In genomic region chr7:87933953-87934698, GRCh38 we compare ENCODE assay signal across 1 cellular context.
TF ChIP-seq lines count a peak whose summit lies in the region.

Gene ADAM22, plus strand, starts transcription at chr7:87934251. Its CDS starts 215 bp downstream, at chr7:87934466.

TF ChIP-seq in HepG2, 621 proteins besides CTCF, POLR2A, EP300 and RAD21 (continued from another document and continues in another):
- TF ChIP-seq ZNF276 (CRISPR knock-in tag; IDR thresholded peaks at IDR 0.05; ENCODE audit: low read depth) (0 out of 2 replicates have a peak, but pooled peaks have one; percentile 26), PRDM15 (CRISPR knock-in tag; IDR thresholded peaks at IDR 0.05) (no peak), ZNF616 (CRISPR knock-in tag; IDR thresholded peaks at IDR 0.05; ENCODE audit: low read depth) (no peak), BCL3 (CRISPR knock-in tag; IDR thresholded peaks at IDR 0.05) (no peak), FOSL2 (CRISPR knock-in tag; IDR thresholded peaks at IDR 0.05) (no peak), KLF13 (CRISPR knock-in tag; IDR thresholded peaks at IDR 0.05) (no peak), TFDP2 (CRISPR knock-in tag; IDR thresholded peaks at IDR 0.05) (peak; percentile 69), STAG1 (CRISPR knock-in tag; IDR thresholded peaks at IDR 0.05) (peak; percentile 44), ZNF552 (CRISPR knock-in tag; IDR thresholded peaks at IDR 0.05; ENCODE audit: borderline replicate concordance) (no peak), GATAD1 (CRISPR knock-in tag; IDR thresholded peaks at IDR 0.05) (no peak), ZNF629 (CRISPR knock-in tag; conservative IDR thresholded peaks at IDR 0.05) (no peak; the same call in 1 of the 2 replicates), MYNN (CRISPR knock-in tag; IDR thresholded peaks at IDR 0.05; ENCODE audit: low read depth) (no peak), MEIS1 (CRISPR knock-in tag; IDR thresholded peaks at IDR 0.05; ENCODE audit: borderline replicate concordance) (no peak; the same call in 1 of the 2 replicates), MTF2 (CRISPR knock-in tag; IDR thresholded peaks at IDR 0.05; ENCODE audit: borderline replicate concordance) (0 out of 2 replicates have a peak, but pooled peaks have one; percentile 86), ZBTB40 (IDR thresholded peaks at IDR 0.05) (no peak), ZBTB40 (CRISPR knock-in tag; IDR thresholded peaks at IDR 0.05) (peak; percentile 77), SCMH1 (CRISPR knock-in tag; IDR thresholded peaks at IDR 0.05; ENCODE audit: borderline replicate concordance) (no peak), ZNF761 (CRISPR knock-in tag; conservative IDR thresholded peaks at IDR 0.05) (no peak; the same call in 1 of the 2 replicates), ZNF138 (CRISPR knock-in tag; IDR thresholded peaks at IDR 0.05; ENCODE audit: low read depth) (0 out of 2 replicates have a peak, but pooled peaks have one; percentile 62), ZBTB14 (CRISPR knock-in tag; IDR thresholded peaks at IDR 0.05) (peak; percentile 98), ZNF350 (CRISPR knock-in tag; IDR thresholded peaks at IDR 0.05; ENCODE audit: borderline replicate concordance, low read depth) (0 out of 2 replicates have a peak, but pooled peaks have one; percentile 32), ZNF576 (CRISPR knock-in tag; IDR thresholded peaks at IDR 0.05) (no peak), ARNT (IDR thresholded peaks at IDR 0.05) (no peak), SNAI1 (CRISPR knock-in tag; IDR thresholded peaks at IDR 0.05; ENCODE audit: borderline replicate concordance) (no peak), TGIF2 (CRISPR knock-in tag; IDR thresholded peaks at IDR 0.05) (no peak), ZFY (CRISPR knock-in tag; IDR thresholded peaks at IDR 0.05) (peak; percentile 73), RFX1 (IDR thresholded peaks at IDR 0.05) (no peak), ZNF232 (CRISPR knock-in tag; IDR thresholded peaks at IDR 0.05; ENCODE audit: borderline replicate concordance) (no peak), ZNF570 (CRISPR knock-in tag; IDR thresholded peaks at IDR 0.05; ENCODE audit: borderline replicate concordance) (no peak), ZNF3 (CRISPR knock-in tag; IDR thresholded peaks at IDR 0.05) (no peak), PHF20 (CRISPR knock-in tag; IDR thresholded peaks at IDR 0.05) (0 out of 2 replicates have a peak, but pooled peaks have one; percentile 39), FUBP1 (CRISPR knock-in tag; IDR thresholded peaks at IDR 0.05; ENCODE audit: borderline replicate concordance) (no peak), ARID3A (IDR thresholded peaks at IDR 0.05; ENCODE audit: low read depth, low read length) (no peak), ZBTB21 (CRISPR knock-in tag; IDR thresholded peaks at IDR 0.05) (no peak), ZNF510 (CRISPR knock-in tag; IDR thresholded peaks at IDR 0.05; ENCODE audit: low read depth) (no peak), ZNF44 (CRISPR knock-in tag; IDR thresholded peaks at IDR 0.05) (no peak), ZNF251 (CRISPR knock-in tag; IDR thresholded peaks at IDR 0.05) (no peak), KLF6 (CRISPR knock-in tag; IDR thresholded peaks at IDR 0.05) (no peak)
